ENCODE assay signal across 2 cellular contexts in the genomic region with DNA sequence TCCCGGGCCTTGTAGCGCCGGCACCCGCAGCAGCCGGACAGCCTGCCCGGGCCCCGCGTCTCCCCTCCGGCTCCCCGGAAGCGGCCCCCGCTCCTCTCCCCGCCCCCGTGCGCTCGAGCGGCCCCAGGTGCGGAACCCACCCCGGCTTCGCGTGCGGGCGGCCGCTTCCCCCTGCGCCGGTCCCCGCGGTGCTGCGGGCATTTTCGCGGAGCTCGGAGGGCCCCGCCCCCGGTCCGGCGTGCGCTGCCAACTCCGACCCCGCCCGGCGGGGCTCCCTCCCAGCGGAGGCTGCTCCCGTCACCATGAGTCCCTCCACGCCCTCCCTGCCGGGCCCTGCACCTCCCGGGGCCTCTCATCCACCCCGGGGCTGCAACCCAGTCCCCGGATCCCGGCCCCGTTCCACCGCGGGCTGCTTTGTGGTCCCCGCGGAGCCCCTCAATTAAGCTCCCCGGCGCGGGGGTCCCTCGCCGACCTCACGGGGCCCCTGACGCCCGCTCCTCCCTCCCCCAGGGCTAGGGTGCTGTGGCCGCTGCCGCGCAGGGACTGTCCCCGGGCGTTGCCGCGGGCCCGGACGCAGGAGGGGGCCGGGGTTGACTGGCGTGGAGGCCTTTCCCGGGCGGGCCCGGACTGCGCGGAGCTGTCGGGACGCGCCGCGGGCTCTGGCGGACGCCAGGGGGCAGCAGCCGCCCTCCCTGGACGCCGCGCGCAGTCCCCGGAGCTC.
TF ChIP-seq lines count a peak whose summit lies in the region.

No MANE protein-coding gene starts in this region.

TF ChIP-seq in HEK293, 187 proteins besides CTCF, POLR2A, EP300 and RAD21 (continued from another document and continues in another):
- TF ChIP-seq, protein P1, sequence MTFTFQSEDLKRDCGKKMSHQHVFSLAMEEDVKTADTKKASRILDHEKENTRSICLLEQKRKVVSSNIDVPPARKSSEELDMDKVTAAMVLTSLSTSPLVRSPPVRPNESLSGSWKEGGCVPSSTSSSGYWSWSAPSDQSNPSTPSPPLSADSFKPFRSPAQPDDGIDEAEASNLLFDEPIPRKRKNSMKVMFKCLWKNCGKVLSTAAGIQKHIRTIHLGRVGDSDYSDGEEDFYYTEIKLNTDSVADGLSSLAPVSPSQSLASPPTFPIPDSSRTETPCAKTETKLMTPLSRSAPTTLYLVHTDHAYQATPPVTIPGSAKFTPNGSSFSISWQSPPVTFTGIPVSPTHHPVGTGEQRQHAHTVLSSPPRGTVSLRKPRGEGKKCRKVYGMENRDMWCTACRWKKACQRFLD (tag by site-specific recombination; IDR thresholded peaks at IDR 0.05): no peak
- TF ChIP-seq, protein P2, sequence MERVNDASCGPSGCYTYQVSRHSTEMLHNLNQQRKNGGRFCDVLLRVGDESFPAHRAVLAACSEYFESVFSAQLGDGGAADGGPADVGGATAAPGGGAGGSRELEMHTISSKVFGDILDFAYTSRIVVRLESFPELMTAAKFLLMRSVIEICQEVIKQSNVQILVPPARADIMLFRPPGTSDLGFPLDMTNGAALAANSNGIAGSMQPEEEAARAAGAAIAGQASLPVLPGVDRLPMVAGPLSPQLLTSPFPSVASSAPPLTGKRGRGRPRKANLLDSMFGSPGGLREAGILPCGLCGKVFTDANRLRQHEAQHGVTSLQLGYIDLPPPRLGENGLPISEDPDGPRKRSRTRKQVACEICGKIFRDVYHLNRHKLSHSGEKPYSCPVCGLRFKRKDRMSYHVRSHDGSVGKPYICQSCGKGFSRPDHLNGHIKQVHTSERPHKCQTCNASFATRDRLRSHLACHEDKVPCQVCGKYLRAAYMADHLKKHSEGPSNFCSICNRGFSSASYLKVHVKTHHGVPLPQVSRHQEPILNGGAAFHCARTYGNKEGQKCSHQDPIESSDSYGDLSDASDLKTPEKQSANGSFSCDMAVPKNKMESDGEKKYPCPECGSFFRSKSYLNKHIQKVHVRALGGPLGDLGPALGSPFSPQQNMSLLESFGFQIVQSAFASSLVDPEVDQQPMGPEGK (tag by site-specific recombination; IDR thresholded peaks at IDR 0.05): peak; percentile 83
- TF ChIP-seq, protein P3, sequence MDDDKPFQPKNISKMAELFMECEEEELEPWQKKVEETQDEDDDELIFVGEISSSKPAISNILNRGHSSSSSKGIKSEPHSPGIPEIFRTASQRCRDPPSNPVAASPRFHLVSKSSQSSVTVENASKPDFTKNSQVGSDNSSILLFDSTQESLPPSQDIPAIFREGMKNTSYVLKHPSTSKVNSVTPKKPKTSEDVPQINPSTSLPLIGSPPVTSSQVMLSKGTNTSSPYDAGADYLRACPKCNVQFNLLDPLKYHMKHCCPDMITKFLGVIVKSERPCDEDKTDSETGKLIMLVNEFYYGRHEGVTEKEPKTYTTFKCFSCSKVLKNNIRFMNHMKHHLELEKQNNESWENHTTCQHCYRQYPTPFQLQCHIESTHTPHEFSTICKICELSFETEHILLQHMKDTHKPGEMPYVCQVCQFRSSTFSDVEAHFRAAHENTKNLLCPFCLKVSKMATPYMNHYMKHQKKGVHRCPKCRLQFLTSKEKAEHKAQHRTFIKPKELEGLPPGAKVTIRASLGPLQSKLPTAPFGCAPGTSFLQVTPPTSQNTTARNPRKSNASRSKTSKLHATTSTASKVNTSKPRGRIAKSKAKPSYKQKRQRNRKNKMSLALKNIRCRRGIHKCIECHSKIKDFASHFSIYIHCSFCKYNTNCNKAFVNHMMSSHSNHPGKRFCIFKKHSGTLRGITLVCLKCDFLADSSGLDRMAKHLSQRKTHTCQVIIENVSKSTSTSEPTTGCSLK (tag by site-specific recombination; IDR thresholded peaks at IDR 0.05): no peak
- TF ChIP-seq KLF1 (tag by site-specific recombination; IDR thresholded peaks at IDR 0.05) (peak; percentile 91), ZFP3 (tag by site-specific recombination; IDR thresholded peaks at IDR 0.05; ENCODE audit: low read depth) (no peak), MZF1 (tag by site-specific recombination; IDR thresholded peaks at IDR 0.05; ENCODE audit: borderline replicate concordance) (peak; percentile 66; the same call in 1 of the 2 replicates), ZEB2 (tag by site-specific recombination; IDR thresholded peaks at IDR 0.05) (peak; percentile 22; the same call in 1 of the 2 replicates), SP2 (tag by site-specific recombination; IDR thresholded peaks at IDR 0.05) (no peak; the same call in 1 of the 2 replicates), HOXA7 (CRISPR knock-in tag; IDR thresholded peaks at IDR 0.05; ENCODE audit: borderline replicate concordance) (no peak), YY1 (tag by site-specific recombination; IDR thresholded peaks at IDR 0.05) (peak; percentile 57; the same call in 1 of the 2 replicates), ZNF514 (tag by site-specific recombination; IDR thresholded peaks at IDR 0.05) (no peak), ZNF792 (tag by site-specific recombination; IDR thresholded peaks at IDR 0.05) (no peak), SP3 (tag by site-specific recombination; IDR thresholded peaks at IDR 0.05) (peak; percentile 61), ZNF292 (tag by site-specific recombination; IDR thresholded peaks at IDR 0.05; ENCODE audit: borderline replicate concordance, low read depth) (no peak), ZXDB (tag by site-specific recombination; IDR thresholded peaks at IDR 0.05) (peak; percentile 62; the same call in 1 of the 2 replicates), ZBTB21 (tag by site-specific recombination; IDR thresholded peaks at IDR 0.05) (no peak), ZNF366 (tag by site-specific recombination; conservative IDR thresholded peaks at IDR 0.05) (no peak), ZNF37A (tag by site-specific recombination; IDR thresholded peaks at IDR 0.05) (0 out of 2 replicates have a peak, but pooled peaks have one; percentile 2), SALL2 (tag by site-specific recombination; IDR thresholded peaks at IDR 0.05; ENCODE audit: borderline replicate concordance) (no peak)
- TF ChIP-seq, protein P4, sequence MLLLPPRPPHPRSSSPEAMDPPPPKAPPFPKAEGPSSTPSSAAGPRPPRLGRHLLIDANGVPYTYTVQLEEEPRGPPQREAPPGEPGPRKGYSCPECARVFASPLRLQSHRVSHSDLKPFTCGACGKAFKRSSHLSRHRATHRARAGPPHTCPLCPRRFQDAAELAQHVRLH (tag by site-specific recombination; IDR thresholded peaks at IDR 0.05): no peak
- TF ChIP-seq, protein P5, sequence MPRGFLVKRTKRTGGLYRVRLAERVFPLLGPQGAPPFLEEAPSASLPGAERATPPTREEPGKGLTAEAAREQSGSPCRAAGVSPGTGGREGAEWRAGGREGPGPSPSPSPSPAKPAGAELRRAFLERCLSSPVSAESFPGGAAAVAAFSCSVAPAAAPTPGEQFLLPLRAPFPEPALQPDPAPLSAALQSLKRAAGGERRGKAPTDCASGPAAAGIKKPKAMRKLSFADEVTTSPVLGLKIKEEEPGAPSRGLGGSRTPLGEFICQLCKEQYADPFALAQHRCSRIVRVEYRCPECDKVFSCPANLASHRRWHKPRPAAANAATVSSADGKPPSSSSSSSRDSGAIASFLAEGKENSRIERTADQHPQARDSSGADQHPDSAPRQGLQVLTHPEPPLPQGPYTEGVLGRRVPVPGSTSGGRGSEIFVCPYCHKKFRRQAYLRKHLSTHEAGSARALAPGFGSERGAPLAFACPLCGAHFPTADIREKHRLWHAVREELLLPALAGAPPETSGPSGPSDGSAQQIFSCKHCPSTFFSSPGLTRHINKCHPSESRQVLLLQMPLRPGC (tag by site-specific recombination; IDR thresholded peaks at IDR 0.05): no peak

TF ChIP-seq in K562, 482 proteins besides CTCF, POLR2A, EP300 and RAD21 (continued from another document and continues in another):
- TF ChIP-seq, protein P6, sequence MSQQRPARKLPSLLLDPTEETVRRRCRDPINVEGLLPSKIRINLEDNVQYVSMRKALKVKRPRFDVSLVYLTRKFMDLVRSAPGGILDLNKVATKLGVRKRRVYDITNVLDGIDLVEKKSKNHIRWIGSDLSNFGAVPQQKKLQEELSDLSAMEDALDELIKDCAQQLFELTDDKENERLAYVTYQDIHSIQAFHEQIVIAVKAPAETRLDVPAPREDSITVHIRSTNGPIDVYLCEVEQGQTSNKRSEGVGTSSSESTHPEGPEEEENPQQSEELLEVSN (IDR thresholded peaks at IDR 0.05; ENCODE audit: borderline replicate concordance in 1 of 2, extremely low read depth in 1 of 2, insufficient read depth in 1 of 2, insufficient read length in 1 of 2, low read depth in 1 of 2, low read length in 1 of 2, poor library complexity in 1 of 2, severe bottlenecking in 1 of 2): peak in 1 of 2 experiments; percentile 72
- no peak for TF ChIP-seq ZFP36 (IDR thresholded peaks at IDR 0.05; ENCODE audit: low read depth, low read length, partially characterized antibody)
- TF ChIP-seq HNRNPLL (IDR thresholded peaks at IDR 0.05; ENCODE audit: low read depth, low read length, poor library complexity, severe bottlenecking): peak; percentile 44
- 0 out of 2 replicates have a peak, but pooled peaks have one; percentile 56 for TF ChIP-seq RBM34 (IDR thresholded peaks at IDR 0.05; ENCODE audit: borderline replicate concordance, insufficient read depth, low read length)
- TF ChIP-seq, protein P7, sequence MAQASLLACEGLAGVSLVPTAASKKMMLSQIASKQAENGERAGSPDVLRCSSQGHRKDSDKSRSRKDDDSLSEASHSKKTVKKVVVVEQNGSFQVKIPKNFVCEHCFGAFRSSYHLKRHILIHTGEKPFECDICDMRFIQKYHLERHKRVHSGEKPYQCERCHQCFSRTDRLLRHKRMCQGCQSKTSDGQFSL (CRISPR knock-in tag; IDR thresholded peaks at IDR 0.05): peak; percentile 80
- TF ChIP-seq, protein P7 (tag; IDR thresholded peaks at IDR 0.05): 0 out of 4 replicates have a peak, but pooled peaks of 1 of the 2 experiments have one; percentile 35
- TF ChIP-seq ZNF174 (CRISPR knock-in tag; IDR thresholded peaks at IDR 0.05): no peak
- peak; percentile 16 for TF ChIP-seq MEIS2 (IDR thresholded peaks at IDR 0.05; ENCODE audit: partially characterized antibody)
- TF ChIP-seq, protein P8, sequence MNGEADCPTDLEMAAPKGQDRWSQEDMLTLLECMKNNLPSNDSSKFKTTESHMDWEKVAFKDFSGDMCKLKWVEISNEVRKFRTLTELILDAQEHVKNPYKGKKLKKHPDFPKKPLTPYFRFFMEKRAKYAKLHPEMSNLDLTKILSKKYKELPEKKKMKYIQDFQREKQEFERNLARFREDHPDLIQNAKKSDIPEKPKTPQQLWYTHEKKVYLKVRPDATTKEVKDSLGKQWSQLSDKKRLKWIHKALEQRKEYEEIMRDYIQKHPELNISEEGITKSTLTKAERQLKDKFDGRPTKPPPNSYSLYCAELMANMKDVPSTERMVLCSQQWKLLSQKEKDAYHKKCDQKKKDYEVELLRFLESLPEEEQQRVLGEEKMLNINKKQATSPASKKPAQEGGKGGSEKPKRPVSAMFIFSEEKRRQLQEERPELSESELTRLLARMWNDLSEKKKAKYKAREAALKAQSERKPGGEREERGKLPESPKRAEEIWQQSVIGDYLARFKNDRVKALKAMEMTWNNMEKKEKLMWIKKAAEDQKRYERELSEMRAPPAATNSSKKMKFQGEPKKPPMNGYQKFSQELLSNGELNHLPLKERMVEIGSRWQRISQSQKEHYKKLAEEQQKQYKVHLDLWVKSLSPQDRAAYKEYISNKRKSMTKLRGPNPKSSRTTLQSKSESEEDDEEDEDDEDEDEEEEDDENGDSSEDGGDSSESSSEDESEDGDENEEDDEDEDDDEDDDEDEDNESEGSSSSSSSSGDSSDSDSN (IDR thresholded peaks at IDR 0.05; ENCODE audit: borderline replicate concordance in 1 of 2, low read depth in 2 of 2, low read length in 2 of 2): peak; percentile 45 to 87; a peak in 2 of 4 replicates
- TF ChIP-seq, protein P9, sequence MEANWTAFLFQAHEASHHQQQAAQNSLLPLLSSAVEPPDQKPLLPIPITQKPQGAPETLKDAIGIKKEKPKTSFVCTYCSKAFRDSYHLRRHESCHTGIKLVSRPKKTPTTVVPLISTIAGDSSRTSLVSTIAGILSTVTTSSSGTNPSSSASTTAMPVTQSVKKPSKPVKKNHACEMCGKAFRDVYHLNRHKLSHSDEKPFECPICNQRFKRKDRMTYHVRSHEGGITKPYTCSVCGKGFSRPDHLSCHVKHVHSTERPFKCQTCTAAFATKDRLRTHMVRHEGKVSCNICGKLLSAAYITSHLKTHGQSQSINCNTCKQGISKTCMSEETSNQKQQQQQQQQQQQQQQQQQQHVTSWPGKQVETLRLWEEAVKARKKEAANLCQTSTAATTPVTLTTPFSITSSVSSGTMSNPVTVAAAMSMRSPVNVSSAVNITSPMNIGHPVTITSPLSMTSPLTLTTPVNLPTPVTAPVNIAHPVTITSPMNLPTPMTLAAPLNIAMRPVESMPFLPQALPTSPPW (CRISPR knock-in tag; IDR thresholded peaks at IDR 0.05): peak; percentile 89
- TF ChIP-seq CSDE1 (IDR thresholded peaks at IDR 0.05): peak in 1 of 2 experiments; percentile 37; a peak in 1 of 4 replicates
- TF ChIP-seq RB1 (IDR thresholded peaks at IDR 0.05; ENCODE audit: low read depth): peak; percentile 98
- TF ChIP-seq EP400 (IDR thresholded peaks at IDR 0.05): peak; percentile 73; the same call in 1 of the 2 replicates
- TF ChIP-seq, protein P10, sequence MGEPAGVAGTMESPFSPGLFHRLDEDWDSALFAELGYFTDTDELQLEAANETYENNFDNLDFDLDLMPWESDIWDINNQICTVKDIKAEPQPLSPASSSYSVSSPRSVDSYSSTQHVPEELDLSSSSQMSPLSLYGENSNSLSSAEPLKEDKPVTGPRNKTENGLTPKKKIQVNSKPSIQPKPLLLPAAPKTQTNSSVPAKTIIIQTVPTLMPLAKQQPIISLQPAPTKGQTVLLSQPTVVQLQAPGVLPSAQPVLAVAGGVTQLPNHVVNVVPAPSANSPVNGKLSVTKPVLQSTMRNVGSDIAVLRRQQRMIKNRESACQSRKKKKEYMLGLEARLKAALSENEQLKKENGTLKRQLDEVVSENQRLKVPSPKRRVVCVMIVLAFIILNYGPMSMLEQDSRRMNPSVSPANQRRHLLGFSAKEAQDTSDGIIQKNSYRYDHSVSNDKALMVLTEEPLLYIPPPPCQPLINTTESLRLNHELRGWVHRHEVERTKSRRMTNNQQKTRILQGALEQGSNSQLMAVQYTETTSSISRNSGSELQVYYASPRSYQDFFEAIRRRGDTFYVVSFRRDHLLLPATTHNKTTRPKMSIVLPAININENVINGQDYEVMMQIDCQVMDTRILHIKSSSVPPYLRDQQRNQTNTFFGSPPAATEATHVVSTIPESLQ (CRISPR knock-in tag; IDR thresholded peaks at IDR 0.05): no peak
- TF ChIP-seq, protein P11, sequence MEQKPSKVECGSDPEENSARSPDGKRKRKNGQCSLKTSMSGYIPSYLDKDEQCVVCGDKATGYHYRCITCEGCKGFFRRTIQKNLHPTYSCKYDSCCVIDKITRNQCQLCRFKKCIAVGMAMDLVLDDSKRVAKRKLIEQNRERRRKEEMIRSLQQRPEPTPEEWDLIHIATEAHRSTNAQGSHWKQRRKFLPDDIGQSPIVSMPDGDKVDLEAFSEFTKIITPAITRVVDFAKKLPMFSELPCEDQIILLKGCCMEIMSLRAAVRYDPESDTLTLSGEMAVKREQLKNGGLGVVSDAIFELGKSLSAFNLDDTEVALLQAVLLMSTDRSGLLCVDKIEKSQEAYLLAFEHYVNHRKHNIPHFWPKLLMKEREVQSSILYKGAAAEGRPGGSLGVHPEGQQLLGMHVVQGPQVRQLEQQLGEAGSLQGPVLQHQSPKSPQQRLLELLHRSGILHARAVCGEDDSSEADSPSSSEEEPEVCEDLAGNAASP (IDR thresholded peaks at IDR 0.05): no peak
- peak; percentile 57 to 66; a peak in 3 of 4 replicates for TF ChIP-seq NRF1 (conservative IDR thresholded peaks at IDR 0.05 in 1 of 2, IDR thresholded peaks at IDR 0.05 in 1 of 2)
- TF ChIP-seq ZNF184 (CRISPR knock-in tag; IDR thresholded peaks at IDR 0.05): no peak
- TF ChIP-seq NCOA6 (IDR thresholded peaks at IDR 0.05): no peak
- TF ChIP-seq SOX6 (IDR thresholded peaks at IDR 0.05): 0 out of 2 replicates have a peak, but pooled peaks have one; percentile 48
- no peak for TF ChIP-seq ZNF217 (CRISPR knock-in tag; IDR thresholded peaks at IDR 0.05)
- TF ChIP-seq ZNF121 (CRISPR knock-in tag; conservative IDR thresholded peaks at IDR 0.05): 0 out of 2 replicates have a peak, but pooled peaks have one; percentile 18
